In genomic region chr13:95221991-95222732, GRCh38 we compare ENCODE assay signal across 13 cellular contexts.
DNase-seq lines count a peak whose midpoint lies in the region; ATAC-seq, FAIRE-seq and TF ChIP-seq lines count a peak whose summit lies in the region.
"Had no signal": no experiment of that assay in that cellular context is flagged by ENCODE, and none has a peak within 500 bp of the region (broad histone marks: within the 10 kb centered on the region; RNA-seq: fewer than 3 reads in every experiment).

No MANE protein-coding gene starts in this region.

- BruUV-seq in PC-3 (replicated peaks; lab: Mats Ljungman, UMichigan) (no TSS peak), OCI-LY7 (replicated peaks; lab: Mats Ljungman, UMichigan) (no TSS peak)

- no peak for DNase-seq in GM12891 (ENCODE audit: insufficient read length, low spot score)
- DNase-seq in PC-3: no peak
- no peak for DNase-seq in OCI-LY7 (ENCODE audit: low spot score)
- no peak for DNase-seq in COLO829 (ENCODE audit: low spot score)
- DNase-seq in retina: no peak
- DNase-seq in SHP77 treated with DMSO at 0.1 percent for 48 hours (lab: John Stamatoyannopoulos, UW): no peak
- DNase-seq: activated T-cell treated with anti-CD3 and anti-CD28 coated beads, Interleukin-2, amount 50 U/mL, for 72 hours; brain microvascular endothelial cell; NCI-H69 had no signal

- POLR2A ChIA-PET in PC-3 (lab: Charles Lee; ENCODE audit: unreplicated experiment): no interaction called here
- POLR2A ChIA-PET in OCI-LY7 (lab: Charles Lee): no interaction called here

- H3K36me3 ChIP-seq in PC-3 (ENCODE audit: low read depth, low read length): no peaks in the 10 kb centered on the region
- no peaks in the 10 kb centered on the region; the same call in 1 of the 2 replicates for H3K36me3 ChIP-seq in OCI-LY7 (ENCODE audit: insufficient read depth, low read length)
- H3K36me3 ChIP-seq: brain microvascular endothelial cell, thoracic aorta had no signal

- H2AFZ ChIP-seq in PC-3 (ENCODE audit: low read length): no peak overlapping the region
- H2AFZ ChIP-seq in OCI-LY7 (ENCODE audit: low read length): no peak overlapping the region

- intact Hi-C loops in PC-3 (cut with micrococcal nuclease): no loop called here
- intact Hi-C loops in OCI-LY7 (cut with micrococcal nuclease; ENCODE audit: unreplicated experiment): no loop called here

- H3K27me3 ChIP-seq in PC-3 (ENCODE audit: low read length): no peaks in the 10 kb centered on the region
- H3K27me3 ChIP-seq: brain microvascular endothelial cell had no signal

- H3K4me2 ChIP-seq in PC-3 (ENCODE audit: low read length) (no peak overlapping the region), OCI-LY7 (ENCODE audit: low read length) (no peak overlapping the region)

- ATAC-seq in GM19397 (IDR thresholded peaks at IDR 0.05; ENCODE audit: unreplicated experiment): peak; percentile 61
- peak; percentile 39 for ATAC-seq in HG02981 (IDR thresholded peaks at IDR 0.05; ENCODE audit: unreplicated experiment)
- ATAC-seq in PC-3: peak; percentile 66
- ATAC-seq: activated T-cell treated with anti-CD3 and anti-CD28 coated beads, Interleukin-2, amount 50 U/mL, for 72 hours had no signal

- peak; percentile 71 for FAIRE-seq in GM12891 (lab: Jason Lieb, UNC)

- H3K79me2 ChIP-seq in PC-3 (ENCODE audit: low read length) (no peaks in the 10 kb centered on the region), OCI-LY7 (ENCODE audit: insufficient read depth, low read depth, low read length) (no peaks in the 10 kb centered on the region)

- no peak overlapping the region for H3K4me3 ChIP-seq in PC-3 (ENCODE audit: low read length)
- H3K4me3 ChIP-seq in OCI-LY7 (ENCODE audit: low read depth, low read length, poor library complexity, severe bottlenecking): no peak overlapping the region
- H3K4me3 ChIP-seq: SK-N-MC, thoracic aorta had no signal

- H3K4me1 ChIP-seq in PC-3 (ENCODE audit: insufficient read depth, low read length) (peaks cover 20% of the 10 kb centered on the region; the same call in 1 of the 2 replicates), OCI-LY7 (ENCODE audit: insufficient read depth, low read length, poor library complexity, severe bottlenecking) (peaks cover 7% of the 10 kb centered on the region)

- H3K9me3 ChIP-seq in PC-3 (ENCODE audit: low read length): no peaks in the 10 kb centered on the region
- H3K9me3 ChIP-seq in OCI-LY7 (ENCODE audit: low read length): no peaks in the 10 kb centered on the region
- H3K9me3 ChIP-seq: thoracic aorta had no signal

- CTCF ChIA-PET in PC-3 (lab: Charles Lee) (interaction anchor here (0.9 kb wide), 1 partner anchor 31 kb away, joined by 3 read pairs; no protein-coding TSS in a partner anchor), OCI-LY7 (lab: Charles Lee; ENCODE audit: unreplicated experiment) (no interaction called here)

- TF ChIP-seq POLR2A in GM12891 (IDR thresholded peaks at IDR 0.05; ENCODE audit: low read depth, low read length): no peak

- H4K20me1 ChIP-seq in PC-3 (ENCODE audit: low read length) (no peaks in the 10 kb centered on the region), OCI-LY7 (ENCODE audit: insufficient read depth, low read length) (no peaks in the 10 kb centered on the region)

- H3K9me2 ChIP-seq in PC-3 (replicated peaks; ENCODE audit: low read length) (no peaks in the 10 kb centered on the region), OCI-LY7 (ENCODE audit: insufficient read depth, low read length) (no peaks in the 10 kb centered on the region)

- H3F3A ChIP-seq in PC-3 (ENCODE audit: low read length, unreplicated experiment): no peaks in the 10 kb centered on the region

- no peak for TF ChIP-seq CTCF in PC-3 (conservative IDR thresholded peaks at IDR 0.05; ENCODE audit: low read depth, low read length)
- no peak for TF ChIP-seq CTCF in OCI-LY7 (conservative IDR thresholded peaks at IDR 0.05; ENCODE audit: low read length)

- H3K27ac ChIP-seq in PC-3 (ENCODE audit: low read length) (no peak overlapping the region), OCI-LY7 (ENCODE audit: low read depth, low read length, poor library complexity, severe bottlenecking) (no peak overlapping the region)
- H3K27ac ChIP-seq: brain microvascular endothelial cell, SK-N-MC, thoracic aorta had no signal

- no peak overlapping the region for H3K9ac ChIP-seq in PC-3 (ENCODE audit: low read length)

TF ChIP-seq in GM12891, 5 proteins besides CTCF, POLR2A, EP300 and RAD21:
- no peak for TF ChIP-seq POU2F2 (IDR thresholded peaks at IDR 0.05; ENCODE audit: low read depth, low read length)
- TF ChIP-seq POLR2AphosphoS5 (IDR thresholded peaks at IDR 0.05; ENCODE audit: low read depth, low read length): no peak
- no peak for TF ChIP-seq TAF1 (IDR thresholded peaks at IDR 0.05; ENCODE audit: low read depth, low read length)
- no peak for TF ChIP-seq PAX5 (IDR thresholded peaks at IDR 0.05; ENCODE audit: insufficient read depth, low read length, severe bottlenecking)
- no peak for TF ChIP-seq SPI1 (IDR thresholded peaks at IDR 0.05; ENCODE audit: low read depth, low read length)
